Comparison of ENCODE assay signal across 9 cellular contexts in genomic region chr18:43571078-43571689, GRCh38.
DNase-seq lines count a peak whose midpoint lies in the region; ATAC-seq and TF ChIP-seq lines count a peak whose summit lies in the region.
"Had no signal": no experiment of that assay in that cellular context is flagged by ENCODE, and none has a peak within 500 bp of the region (broad histone marks: within the 10 kb centered on the region; RNA-seq: fewer than 3 reads in every experiment).

No MANE protein-coding gene starts in this region.

- intact Hi-C loops in Calu3 (cut with micrococcal nuclease; ENCODE audit: unreplicated experiment) (loop anchor here (1.0 kb wide), 1 partner anchor 16 kb away; no protein-coding TSS in a partner anchor), lower leg skin (cut with DNase I; ENCODE audit: low total_unique reads) (no loop called here)

- TF ChIP-seq POLR2A in lower leg skin (IDR thresholded peaks at IDR 0.05), result no peak

- no peak overlapping the region for H3K4me3 ChIP-seq in lower leg skin (ENCODE audit: low read depth, poor library complexity, severe bottlenecking)
- H3K4me3 ChIP-seq: SJSA1 had no signal

- no TSS peak for BruUV-seq in Calu3 (replicated peaks; lab: Mats Ljungman, UMichigan)

- H3K27ac Mint-ChIP-seq in Calu3 (ENCODE audit: unreplicated experiment), result no peak overlapping the region

- H3K4me1 Mint-ChIP-seq in Calu3 (ENCODE audit: low read depth, unreplicated experiment), result no peaks in the 10 kb centered on the region

- no peaks in the 10 kb centered on the region for H3K36me3 Mint-ChIP-seq in Calu3 (ENCODE audit: insufficient read depth, unreplicated experiment)

- ATAC-seq in esophagus mucosa, result peak; percentile 45

- no peak overlapping the region for H3K4me3 Mint-ChIP-seq in Calu3 (ENCODE audit: low read depth, unreplicated experiment)

- H3K9me3 Mint-ChIP-seq in Calu3 (ENCODE audit: low read depth, unreplicated experiment), result no peaks in the 10 kb centered on the region

- WGBS in lower leg skin, 2 donors, result 31 to 35% methylated on average over 4 of the region's 4 CpGs

- DNase-seq in Calu3 (peak; percentile 42), GM19240 (ENCODE audit: insufficient read length, low spot score) (peak; percentile 4), Kasumi-1 (lab: John Stamatoyannopoulos, UW) (peak; percentile 56 to 68), RPMI8226 (peak; percentile 64), non-pigmented ciliary epithelial cell (ENCODE audit: low read depth) (peak; percentile 20), GDM1 (lab: John Stamatoyannopoulos, UW) (no peak), lower leg skin (ENCODE audit: low spot score in 2 of 2) (no peak)

- peak; percentile 83 for TF ChIP-seq CTCF in Calu3 (IDR thresholded peaks at IDR 0.05; ENCODE audit: unreplicated experiment)
- TF ChIP-seq CTCF in lower leg skin (IDR thresholded peaks at IDR 0.05), result no peak

- peaks cover 28% of the 10 kb centered on the region for H3K27me3 Mint-ChIP-seq in Calu3 (ENCODE audit: unreplicated experiment)

- CTCF ChIA-PET in Calu3 (lab: Charles Lee), result interaction anchor here (0.8 to 3.1 kb wide), 7 partner anchors 9 to 1457 kb away, joined by 3 to 27 read pairs (median 5); no protein-coding TSS in a partner anchor

Comparison
In these comparisons a context has a peak if more than half of its experiments do, and no peak if none do; other contexts are left out.
1. DNase-seq: peak in Calu3 (single experiment), GM19240 (single experiment), Kasumi-1 (2 of 2), RPMI8226 (single experiment) and non-pigmented ciliary epithelial cell (single experiment); none in GDM1 (single experiment) and lower leg skin (0 of 2).